1 cellular context compared by ENCODE assay signal in the genomic region with DNA sequence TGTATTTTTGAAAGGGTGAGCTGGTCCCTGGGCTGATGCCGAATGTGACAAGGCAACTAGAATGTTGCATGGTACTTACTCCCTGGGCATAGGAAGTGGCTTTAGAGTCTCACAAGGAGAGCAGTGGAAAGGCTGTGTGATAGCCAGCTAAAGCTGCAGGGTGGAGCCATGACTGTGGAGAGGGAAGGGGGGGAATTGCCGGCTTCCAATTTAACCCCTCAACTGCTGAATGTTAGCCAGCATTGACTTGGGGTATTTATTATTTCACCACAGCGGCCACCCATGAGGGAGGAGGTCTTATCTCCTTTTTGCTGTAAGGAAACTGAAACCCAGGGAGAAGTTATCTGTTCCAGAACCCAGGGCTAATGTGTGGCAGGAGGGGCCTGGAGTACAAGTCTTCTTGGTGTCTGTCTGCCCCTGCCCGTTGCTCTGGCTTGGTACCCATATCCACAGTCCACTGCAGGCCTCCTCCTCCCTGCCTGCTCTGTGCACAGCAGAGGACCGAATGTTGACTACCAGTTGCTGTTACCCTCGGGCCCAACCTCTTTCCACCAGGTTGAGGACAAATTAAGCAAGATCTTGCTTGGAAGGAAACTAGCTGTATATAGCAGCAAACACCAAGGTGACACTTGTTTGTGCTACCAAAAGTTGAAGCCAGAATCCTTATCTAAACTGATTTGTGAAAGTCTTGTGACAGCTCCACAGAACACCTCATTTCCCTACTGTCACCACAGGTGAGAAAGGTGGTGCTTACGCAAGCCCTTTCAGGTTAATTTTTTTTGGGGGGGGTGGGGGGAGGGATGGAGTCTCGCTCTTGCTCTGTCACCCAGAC.
TF ChIP-seq lines count a peak whose summit lies in the region.

No MANE protein-coding gene starts in this region.

TF ChIP-seq in K562, 482 proteins besides CTCF, POLR2A, EP300 and RAD21:
- no peak for TF ChIP-seq SP1 (CRISPR knock-in tag; IDR thresholded peaks at IDR 0.05)
- no peak for TF ChIP-seq DMBX1 (CRISPR knock-in tag; IDR thresholded peaks at IDR 0.05; ENCODE audit: borderline replicate concordance)
- no peak for TF ChIP-seq ZNF143 (CRISPR knock-in tag; IDR thresholded peaks at IDR 0.05)
- TF ChIP-seq POLR2B (IDR thresholded peaks at IDR 0.05; ENCODE audit: low read depth, partially characterized antibody) = no peak
- TF ChIP-seq KLF6 (CRISPR knock-in tag; IDR thresholded peaks at IDR 0.05; ENCODE audit: borderline replicate concordance) = no peak
- TF ChIP-seq ZNF584 (CRISPR knock-in tag; IDR thresholded peaks at IDR 0.05; ENCODE audit: low read depth) = no peak
- peak; percentile 21; the same call in 1 of the 2 replicates for TF ChIP-seq DPF2 (IDR thresholded peaks at IDR 0.05)
- no peak for TF ChIP-seq PCBP1 (IDR thresholded peaks at IDR 0.05; ENCODE audit: low read depth, low read length, poor library complexity, severe bottlenecking)
- TF ChIP-seq CBFA2T3 (IDR thresholded peaks at IDR 0.05) = peak; percentile 29; the same call in 1 of the 2 replicates
- no peak for TF ChIP-seq KDM2B (CRISPR knock-in tag; IDR thresholded peaks at IDR 0.05)
- TF ChIP-seq GATA2 (CRISPR knock-in tag; IDR thresholded peaks at IDR 0.05) = no peak
- no peak for TF ChIP-seq DDX20 (tag; IDR thresholded peaks at IDR 0.05; ENCODE audit: low read depth)
- TF ChIP-seq, protein P1, sequence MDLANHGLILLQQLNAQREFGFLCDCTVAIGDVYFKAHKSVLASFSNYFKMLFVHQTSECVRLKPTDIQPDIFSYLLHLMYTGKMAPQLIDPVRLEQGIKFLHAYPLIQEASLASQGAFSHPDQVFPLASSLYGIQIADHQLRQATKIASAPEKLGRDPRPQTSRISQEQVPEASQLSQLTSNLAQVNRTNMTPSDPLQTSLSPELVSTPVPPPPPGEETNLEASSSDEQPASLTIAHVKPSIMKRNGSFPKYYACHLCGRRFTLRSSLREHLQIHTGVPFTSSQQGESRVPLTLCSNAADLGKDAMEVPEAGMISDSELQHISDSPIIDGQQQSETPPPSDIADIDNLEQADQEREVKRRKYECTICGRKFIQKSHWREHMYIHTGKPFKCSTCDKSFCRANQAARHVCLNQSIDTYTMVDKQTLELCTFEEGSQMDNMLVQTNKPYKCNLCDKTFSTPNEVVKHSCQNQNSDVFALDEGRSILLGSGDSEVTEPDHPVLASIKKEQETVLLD (IDR thresholded peaks at IDR 0.05) = 0 out of 2 replicates have a peak, but pooled peaks have one; percentile 18
- TF ChIP-seq, protein P2, sequence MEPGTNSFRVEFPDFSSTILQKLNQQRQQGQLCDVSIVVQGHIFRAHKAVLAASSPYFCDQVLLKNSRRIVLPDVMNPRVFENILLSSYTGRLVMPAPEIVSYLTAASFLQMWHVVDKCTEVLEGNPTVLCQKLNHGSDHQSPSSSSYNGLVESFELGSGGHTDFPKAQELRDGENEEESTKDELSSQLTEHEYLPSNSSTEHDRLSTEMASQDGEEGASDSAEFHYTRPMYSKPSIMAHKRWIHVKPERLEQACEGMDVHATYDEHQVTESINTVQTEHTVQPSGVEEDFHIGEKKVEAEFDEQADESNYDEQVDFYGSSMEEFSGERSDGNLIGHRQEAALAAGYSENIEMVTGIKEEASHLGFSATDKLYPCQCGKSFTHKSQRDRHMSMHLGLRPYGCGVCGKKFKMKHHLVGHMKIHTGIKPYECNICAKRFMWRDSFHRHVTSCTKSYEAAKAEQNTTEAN (CRISPR knock-in tag; IDR thresholded peaks at IDR 0.05) = no peak
- TF ChIP-seq, protein P3, sequence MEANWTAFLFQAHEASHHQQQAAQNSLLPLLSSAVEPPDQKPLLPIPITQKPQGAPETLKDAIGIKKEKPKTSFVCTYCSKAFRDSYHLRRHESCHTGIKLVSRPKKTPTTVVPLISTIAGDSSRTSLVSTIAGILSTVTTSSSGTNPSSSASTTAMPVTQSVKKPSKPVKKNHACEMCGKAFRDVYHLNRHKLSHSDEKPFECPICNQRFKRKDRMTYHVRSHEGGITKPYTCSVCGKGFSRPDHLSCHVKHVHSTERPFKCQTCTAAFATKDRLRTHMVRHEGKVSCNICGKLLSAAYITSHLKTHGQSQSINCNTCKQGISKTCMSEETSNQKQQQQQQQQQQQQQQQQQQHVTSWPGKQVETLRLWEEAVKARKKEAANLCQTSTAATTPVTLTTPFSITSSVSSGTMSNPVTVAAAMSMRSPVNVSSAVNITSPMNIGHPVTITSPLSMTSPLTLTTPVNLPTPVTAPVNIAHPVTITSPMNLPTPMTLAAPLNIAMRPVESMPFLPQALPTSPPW (CRISPR knock-in tag; IDR thresholded peaks at IDR 0.05) = peak; percentile 19; the same call in 1 of the 2 replicates
- TF ChIP-seq CEBPB (tag; IDR thresholded peaks at IDR 0.05) = 0 out of 2 replicates have a peak, but pooled peaks have one; percentile 33
- TF ChIP-seq RBM17 (IDR thresholded peaks at IDR 0.05; ENCODE audit: borderline replicate concordance, low read depth, low read length) = no peak
- TF ChIP-seq, protein P4, sequence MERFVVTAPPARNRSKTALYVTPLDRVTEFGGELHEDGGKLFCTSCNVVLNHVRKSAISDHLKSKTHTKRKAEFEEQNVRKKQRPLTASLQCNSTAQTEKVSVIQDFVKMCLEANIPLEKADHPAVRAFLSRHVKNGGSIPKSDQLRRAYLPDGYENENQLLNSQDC (CRISPR knock-in tag; IDR thresholded peaks at IDR 0.05) = no peak
- TF ChIP-seq L3MBTL2 (IDR thresholded peaks at IDR 0.05) = no peak
- TF ChIP-seq, protein P5, sequence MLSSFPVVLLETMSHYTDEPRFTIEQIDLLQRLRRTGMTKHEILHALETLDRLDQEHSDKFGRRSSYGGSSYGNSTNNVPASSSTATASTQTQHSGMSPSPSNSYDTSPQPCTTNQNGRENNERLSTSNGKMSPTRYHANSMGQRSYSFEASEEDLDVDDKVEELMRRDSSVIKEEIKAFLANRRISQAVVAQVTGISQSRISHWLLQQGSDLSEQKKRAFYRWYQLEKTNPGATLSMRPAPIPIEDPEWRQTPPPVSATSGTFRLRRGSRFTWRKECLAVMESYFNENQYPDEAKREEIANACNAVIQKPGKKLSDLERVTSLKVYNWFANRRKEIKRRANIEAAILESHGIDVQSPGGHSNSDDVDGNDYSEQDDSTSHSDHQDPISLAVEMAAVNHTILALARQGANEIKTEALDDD (IDR thresholded peaks at IDR 0.05) = no peak
- TF ChIP-seq ETV5 (CRISPR knock-in tag; IDR thresholded peaks at IDR 0.05; ENCODE audit: low read depth) = 0 out of 2 replicates have a peak, but pooled peaks have one; percentile 28
- no peak for TF ChIP-seq POLR3A (IDR thresholded peaks at IDR 0.05; ENCODE audit: borderline replicate concordance, extremely low read depth, insufficient read depth, insufficient read length)
